11 cellular contexts compared by ENCODE assay signal in genomic region chr12:27068863-27069262, GRCh38. TPM values are rescaled to one million over a fixed set of nuclear protein-coding genes. Genes with fewer than 3 reads are reported as not detected.
"Had no signal": no experiment of that assay in that cellular context is flagged by ENCODE, and none has a peak within 500 bp of the region (broad histone marks: within the 10 kb centered on the region; RNA-seq: fewer than 3 reads in every experiment).

No MANE protein-coding gene starts in this region.

- ATAC-seq: GM23338, HCT116 had no signal

- H3K27ac ChIP-seq: GM23248 had no signal

- H3K9me3 Mint-ChIP-seq: HFFc6 had no signal

- H3K9me3 ChIP-seq: HAP-1 had no signal

- H3K36me3 ChIP-seq: HAP-1 had no signal

- H3K4me3 ChIP-seq: GM23248, GM23338, HAP-1 had no signal

- H3K27ac Mint-ChIP-seq: GM23338, H9, HFFc6 had no signal

- DNase-seq: GM23248, GOT3, H7, H9, HCEC 1CT, HFFc6 had no signal

- H3K4me1 Mint-ChIP-seq: GM23338, H9 had no signal

- H3K4me3 Mint-ChIP-seq: GM23338, H9, HFFc6 had no signal

- H3K4me1 ChIP-seq: HAP-1 had no signal

RNA-seq across cellular contexts. Expression of gene C12orf71, which starts 13.5 kb away (rescaled TPM):
- total RNA-seq: GM23248, GM23338, H1, H4, H7, H9, HFFc6 had no signal
- polyA plus RNA-seq: GM23248, GM23338, H1 had no signal
